16 cellular contexts compared by ENCODE assay signal in the genomic region with DNA sequence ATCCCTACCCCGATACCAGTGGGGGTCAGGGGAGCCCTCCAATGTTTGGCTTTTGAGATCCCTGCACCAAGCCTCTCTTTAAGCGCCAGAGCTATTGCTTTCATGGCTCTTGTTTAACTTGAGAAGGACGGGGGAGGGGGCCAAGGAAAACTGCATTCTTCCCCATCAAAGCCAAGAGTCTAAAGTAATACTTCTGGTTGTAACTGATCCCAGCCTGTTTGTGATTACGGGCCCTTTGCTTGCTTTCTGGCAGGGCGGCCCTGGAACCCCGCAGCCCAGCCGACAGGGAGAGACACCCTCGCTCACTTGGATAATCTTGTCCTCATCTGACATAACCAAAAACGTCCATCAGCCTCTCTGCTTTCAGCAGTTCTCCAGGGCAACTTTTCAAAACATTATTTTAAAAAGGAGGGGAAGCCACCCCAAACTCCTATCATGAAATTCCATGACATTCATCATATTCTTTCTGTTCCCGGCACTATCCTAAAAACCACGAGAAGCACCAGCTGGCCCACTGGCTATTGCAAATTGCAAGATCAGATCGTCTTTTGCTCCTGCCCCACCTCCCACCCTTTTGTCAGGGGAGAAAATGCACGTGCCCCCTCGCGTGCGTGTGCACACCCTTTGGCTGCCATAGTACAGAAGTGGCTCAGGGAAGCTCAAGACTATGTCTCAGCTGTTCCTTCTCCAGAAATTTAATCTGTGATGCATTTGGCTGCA.
DNase-seq lines count a peak whose midpoint lies in the region; TF ChIP-seq lines count a peak whose summit lies in the region.
"Had no signal": no experiment of that assay in that cellular context is flagged by ENCODE, and none has a peak within 500 bp of the region (broad histone marks: within the 10 kb centered on the region; RNA-seq: fewer than 3 reads in every experiment).

No MANE protein-coding gene starts in this region.

- H3K4me3 ChIP-seq in adipocyte (ENCODE audit: low read length) (peak overlapping the region; percentile 46), uterus (no peak overlapping the region), PC-9 (no peak overlapping the region)

- CTCF ChIA-PET in PC-9 (lab: Charles Lee), result no interaction called here

- POLR2A ChIA-PET in PC-9 (lab: Charles Lee; ENCODE audit: unreplicated experiment), result no interaction called here

- H3K27me3 ChIP-seq in adipocyte (replicated peaks; ENCODE audit: control insufficient read depth, insufficient read depth, low read length), result no peaks in the 10 kb centered on the region
- H3K27me3 ChIP-seq in uterus, result no peaks in the 10 kb centered on the region
- H3K27me3 ChIP-seq in PC-9 (ENCODE audit: insufficient read depth, low read depth), result no peaks in the 10 kb centered on the region

- H3K4me1 ChIP-seq in adipocyte (ENCODE audit: control insufficient read depth, insufficient read depth, low read length), result peaks cover 92% of the 10 kb centered on the region
- peaks cover 42 to 56% of the 10 kb centered on the region in 2 donors for H3K4me1 ChIP-seq in uterus
- H3K4me1 ChIP-seq in PC-9 (replicated peaks; ENCODE audit: insufficient read depth), result no peaks in the 10 kb centered on the region

- H3K9ac ChIP-seq in adipocyte (ENCODE audit: low read length), result peak overlapping the region; percentile 75

- no peak for TF ChIP-seq POLR2A in uterus (IDR thresholded peaks at IDR 0.05)

- H3F3A ChIP-seq in PC-9 (ENCODE audit: insufficient read depth, low read depth), result no peaks in the 10 kb centered on the region

- no peaks in the 10 kb centered on the region for H3K9me2 ChIP-seq in PC-9 (ENCODE audit: insufficient read depth)

- peak; percentile 36 for DNase-seq in adipocyte (ENCODE audit: low read depth)
- peak; percentile 69 for DNase-seq in fibroblast of peridontal ligament (ENCODE audit: extremely low read depth)
- DNase-seq in posterior vena cava (ENCODE audit: low spot score), result peak; percentile 86
- peak in 1 of 2 donors; percentile 75 for DNase-seq in uterus
- no peak for DNase-seq in NCI-H1417 treated with DMSO at 0.1 percent for 48 hours (lab: John Stamatoyannopoulos, UW)
- no peak for DNase-seq in PC-9
- DNase-seq in inferior parietal cortex (ENCODE audit: extremely low spot score), result no peak
- DNase-seq: activated CD4-positive, CD25-positive, alpha-beta regulatory T cell treated with anti-CD3 and anti-CD28 coated beads, Interleukin-2, amount 50 U/mL, for 72 hours; activated CD8-positive, alpha-beta memory T cell treated with anti-CD3 and anti-CD28 coated beads, Interleukin-2, amount 50 U/mL, for 4 hours; CD4-positive, alpha-beta memory T cell; HCEC 1CT; kidney glomerular epithelial cell; naive B cell; NCI-H1092; stimulated activated CD4-positive, alpha-beta T cell treated with anti-CD3 and anti-CD28 coated beads, Interleukin-2, amount 100 ng/mL, for 48 hours; stimulated activated CD8-positive, alpha-beta memory T cell treated with anti-CD3 and anti-CD28 coated beads, Interleukin-4, amount 100 ng/mL, for 48 hours had no signal

- peaks cover 47% of the 10 kb centered on the region for H3K36me3 ChIP-seq in adipocyte (ENCODE audit: control insufficient read depth, insufficient read depth, low read length, severe bottlenecking)
- H3K36me3 ChIP-seq in uterus, result no peaks in the 10 kb centered on the region
- no peaks in the 10 kb centered on the region for H3K36me3 ChIP-seq in PC-9 (ENCODE audit: low read depth)

- TF ChIP-seq CTCF in uterus (IDR thresholded peaks at IDR 0.05) (no peak), PC-9 (conservative IDR thresholded peaks at IDR 0.05) (no peak)

- no TSS peak for BruUV-seq in PC-9 (replicated peaks; lab: Mats Ljungman, UMichigan)

- H3K9me3 ChIP-seq in adipocyte (ENCODE audit: control insufficient read depth, low read length) (no peaks in the 10 kb centered on the region), uterus (no peaks in the 10 kb centered on the region), PC-9 (ENCODE audit: insufficient read depth, low read depth) (no peaks in the 10 kb centered on the region)

- H3K4me2 ChIP-seq in PC-9, result no peak overlapping the region

- H3K79me2 ChIP-seq in PC-9 (ENCODE audit: low read depth), result no peaks in the 10 kb centered on the region

- H3K27ac ChIP-seq in uterus (peak overlapping the region; percentile 73), PC-9 (no peak overlapping the region)

- H2AFZ ChIP-seq in PC-9, result no peak overlapping the region

- H4K20me1 ChIP-seq in PC-9 (ENCODE audit: insufficient read depth), result no peaks in the 10 kb centered on the region

- intact Hi-C loops in posterior vena cava (cut with DNase I), result no loop called here
- intact Hi-C loops in uterus (cut with DNase I; ENCODE audit: low total_unique reads), result no loop called here
- intact Hi-C loops in PC-9 (cut with micrococcal nuclease; ENCODE audit: unreplicated experiment), result no loop called here

Comparison
In these comparisons a context has a peak if more than half of its experiments do, and no peak if none do; other contexts are left out.
1. DNase-seq: peak in adipocyte (single experiment), fibroblast of peridontal ligament (single experiment) and posterior vena cava (single experiment); none in NCI-H1417 treated with DMSO at 0.1 percent for 48 hours (single experiment), PC-9 (0 of 2) and inferior parietal cortex (single experiment).